In the genomic region with DNA sequence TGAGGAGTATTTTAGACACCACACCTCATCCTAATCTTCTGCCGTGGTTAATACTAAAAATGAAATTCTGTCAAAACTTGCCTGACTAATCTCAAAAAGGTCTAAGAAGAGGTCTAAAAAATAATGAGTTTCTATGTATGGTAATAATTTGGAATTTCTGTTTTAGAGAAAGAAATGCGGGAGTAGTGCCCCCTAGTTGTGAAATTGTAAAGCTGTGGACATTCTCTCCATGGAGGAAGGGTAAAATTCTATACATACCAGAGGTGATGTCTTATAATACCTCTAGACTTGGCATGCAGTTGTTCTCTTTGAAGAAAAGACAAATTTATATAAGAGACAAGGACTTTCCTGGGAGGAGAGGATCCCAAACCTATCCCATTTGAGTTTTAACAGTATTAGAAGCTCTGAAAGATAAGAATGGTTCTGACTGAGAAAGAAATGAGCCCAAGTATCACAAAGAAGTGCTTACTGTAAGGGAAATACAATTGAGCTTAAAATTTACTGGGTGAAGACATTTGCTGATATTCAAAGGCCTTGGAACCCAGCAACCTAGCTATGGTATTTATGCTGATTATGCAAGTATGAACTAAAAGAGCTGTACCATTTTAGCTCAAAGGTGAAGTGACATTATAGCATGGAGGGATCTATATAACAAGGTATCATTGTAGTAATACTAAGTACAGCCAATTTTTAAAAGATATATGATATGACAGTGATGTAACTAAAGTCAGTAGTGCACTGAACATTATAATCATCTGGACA, we compare ENCODE assay signal across 11 cellular contexts. TPM values are rescaled to one million over a fixed set of nuclear protein-coding genes. Genes with fewer than 3 reads are reported as not detected.
A peak's percentile ranks its signal among the peaks of the same experiment; 100 is the strongest.
DNase-seq lines count a peak whose midpoint lies in the region; ATAC-seq, FAIRE-seq and TF ChIP-seq lines count a peak whose summit lies in the region.
"Had no signal": no experiment of that assay in that cellular context is flagged by ENCODE, and none has a peak within 500 bp of the region (broad histone marks: within the 10 kb centered on the region; RNA-seq: fewer than 3 reads in every experiment).

No MANE protein-coding gene starts in this region.

- no peak overlapping the region for H2AFZ ChIP-seq in astrocyte (ENCODE audit: low read depth, low read length)

- H4K20me1 ChIP-seq in astrocyte (ENCODE audit: insufficient read depth, low read length): no peaks in the 10 kb centered on the region

- peak; percentile 61 to 68 for TF ChIP-seq RAD21 in liver (IDR thresholded peaks at IDR 0.05)

- H3K4me1 ChIP-seq in astrocyte (ENCODE audit: insufficient read depth, low read length) (no peaks in the 10 kb centered on the region), liver (ENCODE audit: control insufficient read depth in 4 of 4, insufficient read depth in 4 of 4, low read length in 3 of 4) (peaks cover 0 to 5% (median 3%) of the 10 kb centered on the region in 4 donors)

- WGBS in liver: 21% methylated on average over 2 of the region's 2 CpGs

- FAIRE-seq in astrocyte (lab: Jason Lieb, UNC): no peak

- no peaks in the 10 kb centered on the region for H3K9me3 ChIP-seq in astrocyte (ENCODE audit: insufficient read depth, low read depth, low read length)
- no peaks in the 10 kb centered on the region for H3K9me3 ChIP-seq in liver (ENCODE audit: control insufficient read depth in 4 of 4, low read length in 3 of 4)
- H3K9me3 ChIP-seq: mucosa of descending colon had no signal

- TF ChIP-seq CTCF in astrocyte (IDR thresholded peaks at IDR 0.05; ENCODE audit: insufficient read depth, low read depth, low read length) (peak; percentile 63), liver (IDR thresholded peaks at IDR 0.05; ENCODE audit: low read depth, low read length, missing input control) (peak; percentile 40), GM13976 (IDR thresholded peaks at IDR 0.05; ENCODE audit: borderline replicate concordance, control extremely low read depth, extremely low read depth, insufficient read depth, missing control alignments) (no peak)

- no peaks in the 10 kb centered on the region for H3K9me3 Mint-ChIP-seq in astrocyte (ENCODE audit: unreplicated experiment)
- peaks cover 5% of the 10 kb centered on the region for H3K9me3 Mint-ChIP-seq in activated naive CD8-positive, alpha-beta T cell treated with anti-CD3 and anti-CD28 coated beads, Interleukin-2, amount 50 U/mL, for 24 hours
- H3K9me3 Mint-ChIP-seq: dendritic cell treated with granulocyte-macrophage colony-stimulating factor and Interleukin-4, amounts not matched to agents 40 ng/mL and 50 ng/mL, for 4 days had no signal

- no peak overlapping the region for H3K9ac ChIP-seq in astrocyte (ENCODE audit: low read length)
- H3K9ac ChIP-seq in liver (ENCODE audit: low read depth in 1 of 2, low read length in 2 of 2): no peak overlapping the region

- DNase-seq in AML-193 (lab: John Stamatoyannopoulos, UW) (peak; percentile 30 to 52), HT-29 (ENCODE audit: low spot score) (peak; percentile 19), astrocyte (ENCODE audit: low read depth) (no peak), GM19240 (ENCODE audit: insufficient read length, low spot score) (no peak), GM13976 (ENCODE audit: low spot score) (no peak)
- no peak for DNase-seq in activated naive CD8-positive, alpha-beta T cell treated with anti-CD3 and anti-CD28 coated beads, Interleukin-2, amount 50 U/mL, for 24 hours
- DNase-seq: activated CD4-positive, CD25-positive, alpha-beta regulatory T cell treated with anti-CD3 and anti-CD28 coated beads, Interleukin-2, amount 50 U/mL, for 72 hours had no signal

- H3K27me3 ChIP-seq in astrocyte (ENCODE audit: insufficient read depth, low read length) (peaks cover 7% of the 10 kb centered on the region), liver (ENCODE audit: control insufficient read depth in 4 of 4, insufficient read depth in 4 of 4, low read length in 3 of 4) (peaks cover 0 to 7% (median 3%) of the 10 kb centered on the region in 4 donors)

- no peak overlapping the region for H3K27ac Mint-ChIP-seq in astrocyte (ENCODE audit: unreplicated experiment)
- no peak overlapping the region for H3K27ac Mint-ChIP-seq in activated naive CD8-positive, alpha-beta T cell treated with anti-CD3 and anti-CD28 coated beads, Interleukin-2, amount 50 U/mL, for 24 hours
- H3K27ac Mint-ChIP-seq: dendritic cell treated with granulocyte-macrophage colony-stimulating factor and Interleukin-4, amounts not matched to agents 40 ng/mL and 50 ng/mL, for 4 days had no signal

- H3K27ac ChIP-seq in astrocyte (ENCODE audit: low read depth, low read length) (no peak overlapping the region), liver (ENCODE audit: low read depth in 1 of 2, low read length in 2 of 2) (no peak overlapping the region)

- no peaks in the 10 kb centered on the region for H3K36me3 Mint-ChIP-seq in astrocyte (ENCODE audit: low read depth, unreplicated experiment)
- no peaks in the 10 kb centered on the region for H3K36me3 Mint-ChIP-seq in activated naive CD8-positive, alpha-beta T cell treated with anti-CD3 and anti-CD28 coated beads, Interleukin-2, amount 50 U/mL, for 24 hours (ENCODE audit: low read depth)

- peaks cover 1% of the 10 kb centered on the region for H3K4me1 Mint-ChIP-seq in astrocyte (ENCODE audit: low read depth, unreplicated experiment)
- H3K4me1 Mint-ChIP-seq in activated naive CD8-positive, alpha-beta T cell treated with anti-CD3 and anti-CD28 coated beads, Interleukin-2, amount 50 U/mL, for 24 hours: peaks cover 5% of the 10 kb centered on the region

- in situ Hi-C loops in GM13976 (cut with MboI; ENCODE audit: low sequenced_read_pairs, unreplicated experiment): no loop called here

- no peak for ATAC-seq in HG02588 (IDR thresholded peaks at IDR 0.05; ENCODE audit: unreplicated experiment)
- no peak for ATAC-seq in activated naive CD8-positive, alpha-beta T cell treated with anti-CD3 and anti-CD28 coated beads, Interleukin-2, amount 50 U/mL, for 24 hours
- ATAC-seq: mucosa of descending colon had no signal

- H3K4me3 ChIP-seq in astrocyte (ENCODE audit: insufficient read depth, low read depth, low read length): no peak overlapping the region
- H3K4me3 ChIP-seq in liver (ENCODE audit: low read depth in 1 of 3, low read length in 3 of 3): no peak overlapping the region
- H3K4me3 ChIP-seq: mucosa of descending colon had no signal

- no peaks in the 10 kb centered on the region for H3K79me2 ChIP-seq in astrocyte (ENCODE audit: insufficient read depth, low read length)

- H3K4me2 ChIP-seq in astrocyte (ENCODE audit: low read length): no peak overlapping the region

- no peaks in the 10 kb centered on the region for H3K27me3 Mint-ChIP-seq in astrocyte (ENCODE audit: low read depth, unreplicated experiment)
- peaks cover 24% of the 10 kb centered on the region for H3K27me3 Mint-ChIP-seq in activated naive CD8-positive, alpha-beta T cell treated with anti-CD3 and anti-CD28 coated beads, Interleukin-2, amount 50 U/mL, for 24 hours

- H3K36me3 ChIP-seq in astrocyte (ENCODE audit: insufficient read depth, low read length): no peaks in the 10 kb centered on the region
- H3K36me3 ChIP-seq in liver (ENCODE audit: control insufficient read depth in 4 of 4, insufficient read depth in 3 of 4, low read depth in 1 of 4, low read length in 3 of 4): no peaks in the 10 kb centered on the region

- no peak overlapping the region for H3K4me3 Mint-ChIP-seq in astrocyte (ENCODE audit: unreplicated experiment)
- no peak overlapping the region for H3K4me3 Mint-ChIP-seq in activated naive CD8-positive, alpha-beta T cell treated with anti-CD3 and anti-CD28 coated beads, Interleukin-2, amount 50 U/mL, for 24 hours
- H3K4me3 Mint-ChIP-seq: dendritic cell treated with granulocyte-macrophage colony-stimulating factor and Interleukin-4, amounts not matched to agents 40 ng/mL and 50 ng/mL, for 4 days had no signal

TF ChIP-seq in liver, 16 proteins besides CTCF, POLR2A, EP300 and RAD21 (continues in another document):
- TF ChIP-seq FOXA2 (IDR thresholded peaks at IDR 0.05) (no peak), NR2F2 (IDR thresholded peaks at IDR 0.05) (no peak), SP1 (IDR thresholded peaks at IDR 0.05) (no peak), ATF3 (IDR thresholded peaks at IDR 0.05) (no peak)
- TF ChIP-seq, protein P1, sequence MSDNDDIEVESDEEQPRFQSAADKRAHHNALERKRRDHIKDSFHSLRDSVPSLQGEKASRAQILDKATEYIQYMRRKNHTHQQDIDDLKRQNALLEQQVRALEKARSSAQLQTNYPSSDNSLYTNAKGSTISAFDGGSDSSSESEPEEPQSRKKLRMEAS (IDR thresholded peaks at IDR 0.05): no peak
- TF ChIP-seq, protein P2, sequence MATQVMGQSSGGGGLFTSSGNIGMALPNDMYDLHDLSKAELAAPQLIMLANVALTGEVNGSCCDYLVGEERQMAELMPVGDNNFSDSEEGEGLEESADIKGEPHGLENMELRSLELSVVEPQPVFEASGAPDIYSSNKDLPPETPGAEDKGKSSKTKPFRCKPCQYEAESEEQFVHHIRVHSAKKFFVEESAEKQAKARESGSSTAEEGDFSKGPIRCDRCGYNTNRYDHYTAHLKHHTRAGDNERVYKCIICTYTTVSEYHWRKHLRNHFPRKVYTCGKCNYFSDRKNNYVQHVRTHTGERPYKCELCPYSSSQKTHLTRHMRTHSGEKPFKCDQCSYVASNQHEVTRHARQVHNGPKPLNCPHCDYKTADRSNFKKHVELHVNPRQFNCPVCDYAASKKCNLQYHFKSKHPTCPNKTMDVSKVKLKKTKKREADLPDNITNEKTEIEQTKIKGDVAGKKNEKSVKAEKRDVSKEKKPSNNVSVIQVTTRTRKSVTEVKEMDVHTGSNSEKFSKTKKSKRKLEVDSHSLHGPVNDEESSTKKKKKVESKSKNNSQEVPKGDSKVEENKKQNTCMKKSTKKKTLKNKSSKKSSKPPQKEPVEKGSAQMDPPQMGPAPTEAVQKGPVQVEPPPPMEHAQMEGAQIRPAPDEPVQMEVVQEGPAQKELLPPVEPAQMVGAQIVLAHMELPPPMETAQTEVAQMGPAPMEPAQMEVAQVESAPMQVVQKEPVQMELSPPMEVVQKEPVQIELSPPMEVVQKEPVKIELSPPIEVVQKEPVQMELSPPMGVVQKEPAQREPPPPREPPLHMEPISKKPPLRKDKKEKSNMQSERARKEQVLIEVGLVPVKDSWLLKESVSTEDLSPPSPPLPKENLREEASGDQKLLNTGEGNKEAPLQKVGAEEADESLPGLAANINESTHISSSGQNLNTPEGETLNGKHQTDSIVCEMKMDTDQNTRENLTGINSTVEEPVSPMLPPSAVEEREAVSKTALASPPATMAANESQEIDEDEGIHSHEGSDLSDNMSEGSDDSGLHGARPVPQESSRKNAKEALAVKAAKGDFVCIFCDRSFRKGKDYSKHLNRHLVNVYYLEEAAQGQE (IDR thresholded peaks at IDR 0.05): no peak

RNA-seq across cellular contexts. Expression of gene EPHA7, which starts 5.1 kb away (rescaled TPM):
- not detected in 2 replicates for total RNA-seq in HT-29 (2014; rRNA removed; shearing (Covaris generic))
- total RNA-seq in astrocyte (0.55 and 0.82 TPM in 2 replicates), liver (under 1 TPM; under 0.01 to 0.37 TPM)
- polyA plus RNA-seq in liver: under 1 TPM in 1 of 2 donors, not detected in 1; 0.01 TPM

Comparison
In these comparisons a context has a peak if more than half of its experiments do, and no peak if none do; other contexts are left out.
1. DNase-seq: peak in AML-193 (2 of 2) and HT-29 (single experiment); none in astrocyte (single experiment), GM19240 (single experiment), activated naive CD8-positive, alpha-beta T cell treated with anti-CD3 and anti-CD28 coated beads, Interleukin-2, amount 50 U/mL, for 24 hours (single experiment) and GM13976 (single experiment).